Comparison of ENCODE assay signal across 10 cellular contexts in genomic region chr1:184882649-184883303, GRCh38.
DNase-seq lines count a peak whose midpoint lies in the region; ATAC-seq, FAIRE-seq and TF ChIP-seq lines count a peak whose summit lies in the region.
"Had no signal": no experiment of that assay in that cellular context is flagged by ENCODE, and none has a peak within 500 bp of the region (broad histone marks: within the 10 kb centered on the region; RNA-seq: fewer than 3 reads in every experiment).

No MANE protein-coding gene starts in this region.

- H3K36me3 ChIP-seq in esophagus (ENCODE audit: control insufficient read depth in 2 of 2, insufficient read depth in 2 of 2, low read length in 1 of 2) (peaks cover 0 to 2% of the 10 kb centered on the region in 2 donors), skeletal muscle tissue (ENCODE audit: control insufficient read depth in 3 of 3, insufficient read depth in 3 of 3, low read length in 3 of 3) (peaks cover 0 to 6% (median 0%) of the 10 kb centered on the region in 3 donors)

- H3K27ac ChIP-seq in esophagus (ENCODE audit: low read depth in 2 of 2, low read length in 1 of 2): peak overlapping the region; percentile 44 to 57
- peak overlapping the region; percentile 6 for H3K27ac ChIP-seq in skeletal muscle tissue (ENCODE audit: low read depth, low read length)

- no peak overlapping the region for H3K9ac ChIP-seq in skeletal muscle tissue (ENCODE audit: low read depth in 1 of 3, low read length in 3 of 3)

- H3K4me3 ChIP-seq in esophagus (ENCODE audit: low read depth in 1 of 2, low read length in 2 of 2) (no peak overlapping the region), skeletal muscle tissue (ENCODE audit: low read length in 3 of 3) (no peak overlapping the region)

- H3K4me3 Mint-ChIP-seq in osteocyte (ENCODE audit: unreplicated experiment): no peak overlapping the region
- H3K4me3 Mint-ChIP-seq: IgD-negative memory B cell had no signal

- H3K27me3 Mint-ChIP-seq in osteocyte (ENCODE audit: unreplicated experiment): no peaks in the 10 kb centered on the region

- no peaks in the 10 kb centered on the region for H3K36me3 Mint-ChIP-seq in osteocyte (ENCODE audit: unreplicated experiment)
- H3K36me3 Mint-ChIP-seq: IgD-negative memory B cell had no signal

- 35 to 42% methylated on average over 6 of the region's 6 CpGs for WGBS in esophagus, 2 donors

- H3K4me1 ChIP-seq in esophagus (ENCODE audit: control insufficient read depth in 2 of 2, insufficient read depth in 2 of 2, low read length in 1 of 2): peaks cover 4 to 7% of the 10 kb centered on the region in 2 donors
- H3K4me1 ChIP-seq in skeletal muscle tissue (ENCODE audit: control insufficient read depth in 3 of 3, insufficient read depth in 3 of 3, low read length in 3 of 3): peaks cover 2 to 48% (median 26%) of the 10 kb centered on the region in 3 donors

- H3K27ac Mint-ChIP-seq in osteocyte (ENCODE audit: unreplicated experiment): no peak overlapping the region
- H3K27ac Mint-ChIP-seq: IgD-negative memory B cell had no signal

- in situ Hi-C loops in ACHN (cut with HindIII; ENCODE audit: low pct_ligation_motif_present, low pct_unique_long_range_greater_than_20kb, low sequenced_read_pairs): no loop called here

- peaks cover 6% of the 10 kb centered on the region for H3K4me1 Mint-ChIP-seq in osteocyte (ENCODE audit: unreplicated experiment)

- ATAC-seq in GM21528 (IDR thresholded peaks at IDR 0.05; ENCODE audit: low FRiP score, unreplicated experiment) (peak; percentile 9), omental fat pad (ENCODE audit: low FRiP score) (no peak), GM21526 (IDR thresholded peaks at IDR 0.05; ENCODE audit: low FRiP score, unreplicated experiment) (no peak)

- H3K9me3 Mint-ChIP-seq in osteocyte (ENCODE audit: unreplicated experiment): no peaks in the 10 kb centered on the region
- H3K9me3 Mint-ChIP-seq: IgD-negative memory B cell had no signal

- DNase-seq in RCC 7860 (ENCODE audit: low spot score) (peak; percentile 20), ACHN (no peak), osteocyte (ENCODE audit: extremely low spot score, unreplicated experiment) (no peak), omental fat pad (ENCODE audit: low spot score) (no peak)
- DNase-seq: cerebellar nuclear complex had no signal

- no peaks in the 10 kb centered on the region for H3K27me3 ChIP-seq in esophagus (ENCODE audit: control insufficient read depth in 1 of 2, insufficient read depth in 2 of 2, low read length in 2 of 2)
- no peaks in the 10 kb centered on the region for H3K27me3 ChIP-seq in skeletal muscle tissue (ENCODE audit: control insufficient read depth in 3 of 3, insufficient read depth in 3 of 3, low read length in 3 of 3)

- H3K9me3 ChIP-seq in esophagus (ENCODE audit: control insufficient read depth in 2 of 2, insufficient read depth in 1 of 2, low read depth in 1 of 2, low read length in 1 of 2) (no peaks in the 10 kb centered on the region), skeletal muscle tissue (ENCODE audit: control insufficient read depth in 3 of 3, low read length in 3 of 3) (no peaks in the 10 kb centered on the region)

- no peak for FAIRE-seq in RCC 7860 (lab: Jason Lieb, UNC)

- TF ChIP-seq CTCF in osteocyte (IDR thresholded peaks at IDR 0.05): no peak
- TF ChIP-seq CTCF in omental fat pad (IDR thresholded peaks at IDR 0.05): no peak
